Comparison of ENCODE assay signal across 21 cellular contexts in the genomic region with DNA sequence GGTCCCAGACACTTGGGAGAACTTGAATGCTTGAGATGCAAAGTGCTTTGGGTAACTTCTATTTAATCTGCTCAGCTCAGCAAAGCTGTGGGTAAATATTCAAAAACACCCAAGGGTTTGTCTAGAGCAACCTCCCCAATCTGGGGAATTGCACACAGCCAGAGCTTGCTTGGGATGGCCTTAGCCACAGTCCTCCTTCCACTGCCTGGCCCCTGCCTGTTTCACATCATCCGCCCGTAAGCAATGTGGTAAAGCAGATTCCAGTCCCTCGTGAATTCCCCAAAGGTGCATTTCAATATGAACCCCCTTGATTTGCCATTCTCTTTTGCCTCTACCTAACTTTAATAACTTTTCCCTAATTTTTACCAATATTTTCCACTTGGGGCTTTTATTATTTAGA.
DNase-seq lines count a peak whose midpoint lies in the region; ATAC-seq and TF ChIP-seq lines count a peak whose summit lies in the region.
"Had no signal": no experiment of that assay in that cellular context is flagged by ENCODE, and none has a peak within 500 bp of the region (broad histone marks: within the 10 kb centered on the region; RNA-seq: fewer than 3 reads in every experiment).

No MANE protein-coding gene starts in this region.

- WGBS in HUES64 = 57% methylated on average over 3 of the region's 3 CpGs
- 97% methylated on average over 3 of the region's 3 CpGs for WGBS in esophagus muscularis mucosa

- ATAC-seq in GM18520 (IDR thresholded peaks at IDR 0.05; ENCODE audit: unreplicated experiment) = no peak
- no peak for ATAC-seq in GM21526 (IDR thresholded peaks at IDR 0.05; ENCODE audit: low FRiP score, unreplicated experiment)
- ATAC-seq: CD8-positive, alpha-beta T cell; GM12878 had no signal

- no peak for TF ChIP-seq POLR2A in esophagus muscularis mucosa (IDR thresholded peaks at IDR 0.05; ENCODE audit: low read depth)

- H3K4me3 Mint-ChIP-seq in neural progenitor cell = no peak overlapping the region
- H3K4me3 Mint-ChIP-seq: B cell; CD4-positive, CD25-positive, alpha-beta regulatory T cell; CD8-positive, alpha-beta T cell had no signal

- H3K4me3 ChIP-seq in HUES64 (ENCODE audit: low read length) = no peak overlapping the region
- H3K4me3 ChIP-seq in esophagus muscularis mucosa = no peak overlapping the region
- no peak overlapping the region for H3K4me3 ChIP-seq in neural progenitor cell
- H3K4me3 ChIP-seq: BLaER1, GM12878 had no signal

- H3K27ac Mint-ChIP-seq in neural progenitor cell = peak overlapping the region; percentile 3
- H3K27ac Mint-ChIP-seq: B cell; CD4-positive, CD25-positive, alpha-beta regulatory T cell; CD8-positive, alpha-beta T cell had no signal

- H3K4me1 ChIP-seq in ES-I3 (ENCODE audit: insufficient read depth, low read length) (peaks cover 30% of the 10 kb centered on the region), HUES64 (ENCODE audit: insufficient read depth, low read length) (peaks cover 22% of the 10 kb centered on the region), esophagus muscularis mucosa (no peaks in the 10 kb centered on the region), neural progenitor cell (peaks cover 13% of the 10 kb centered on the region)
- H3K4me1 ChIP-seq: BLaER1, Caco-2 had no signal

- H3K27me3 Mint-ChIP-seq in neural progenitor cell (ENCODE audit: insufficient read depth, low read depth) = peaks cover 4% of the 10 kb centered on the region
- H3K27me3 Mint-ChIP-seq: CD4-positive, CD25-positive, alpha-beta regulatory T cell had no signal

- no peaks in the 10 kb centered on the region for H4K20me1 ChIP-seq in neural progenitor cell (ENCODE audit: low read depth)
- H4K20me1 ChIP-seq: BLaER1 had no signal

- peaks cover 13% of the 10 kb centered on the region for H3F3A ChIP-seq in neural progenitor cell (ENCODE audit: low read depth)

- no peaks in the 10 kb centered on the region for H3K36me3 ChIP-seq in ES-I3 (ENCODE audit: insufficient read depth, low read length)
- H3K36me3 ChIP-seq in HUES64 (ENCODE audit: insufficient read depth, low read length) = no peaks in the 10 kb centered on the region
- no peaks in the 10 kb centered on the region for H3K36me3 ChIP-seq in esophagus muscularis mucosa
- H3K36me3 ChIP-seq in neural progenitor cell = no peaks in the 10 kb centered on the region
- H3K36me3 ChIP-seq: BLaER1 had no signal

- peaks cover 3% of the 10 kb centered on the region for H3K9me3 Mint-ChIP-seq in neural progenitor cell
- H3K9me3 Mint-ChIP-seq: CD8-positive, alpha-beta T cell had no signal

- TF ChIP-seq EP300 in esophagus muscularis mucosa (IDR thresholded peaks at IDR 0.05) = no peak

- H3K27me3 ChIP-seq in HUES64 (ENCODE audit: insufficient read depth, low read length) (no peaks in the 10 kb centered on the region), esophagus muscularis mucosa (no peaks in the 10 kb centered on the region), neural progenitor cell (no peaks in the 10 kb centered on the region)
- H3K27me3 ChIP-seq: BLaER1 had no signal

- H3K79me2 ChIP-seq in neural progenitor cell (ENCODE audit: low read depth) = no peaks in the 10 kb centered on the region

- H3K27ac ChIP-seq in HUES64 (ENCODE audit: low read depth, low read length) (peak overlapping the region; percentile 61; the same call in 1 of the 2 replicates), esophagus muscularis mucosa (replicated peaks in 1 of 4) (no peak overlapping the region), neural progenitor cell (peak overlapping the region; percentile 17)
- H3K27ac ChIP-seq: 22Rv1, BLaER1, C4-2B had no signal

- no peaks in the 10 kb centered on the region for H3K36me3 Mint-ChIP-seq in neural progenitor cell
- H3K36me3 Mint-ChIP-seq: CD8-positive, alpha-beta T cell had no signal

- peak; percentile 3 for DNase-seq in esophagus muscularis mucosa (ENCODE audit: extremely low spot score)
- no peak for DNase-seq in neural progenitor cell (ENCODE audit: low spot score)
- no peak for DNase-seq in kidney tubule cell (ENCODE audit: low spot score)
- DNase-seq in nucleus accumbens (lab: John Stamatoyannopoulos, UW) = no peak
- DNase-seq: Caco-2; CD4-positive, CD25-positive, alpha-beta regulatory T cell; CD8-positive, alpha-beta T cell; DMS153; DND-41; GDM1; H7; HCEC 1CT had no signal

- H3K9ac ChIP-seq in ES-I3 (ENCODE audit: low read depth, low read length) = peak overlapping the region; percentile 11; the same call in 1 of the 2 replicates
- H3K9ac ChIP-seq in HUES64 (ENCODE audit: low read depth, low read length) = no peak overlapping the region
- no peak overlapping the region for H3K9ac ChIP-seq in neural progenitor cell
- H3K9ac ChIP-seq: BLaER1 had no signal

- H3K4me2 ChIP-seq in neural progenitor cell = peak overlapping the region; percentile 24
- H3K4me2 ChIP-seq: BLaER1 had no signal

- TF ChIP-seq CTCF in esophagus muscularis mucosa (IDR thresholded peaks at IDR 0.05) (no peak), neural progenitor cell (IDR thresholded peaks at IDR 0.05) (no peak)

- H3K4me1 Mint-ChIP-seq in neural progenitor cell = peaks cover 20% of the 10 kb centered on the region
- H3K4me1 Mint-ChIP-seq: B cell had no signal

- H3K9me3 ChIP-seq in ES-I3 (ENCODE audit: control insufficient read depth, insufficient read depth, low read length) (no peaks in the 10 kb centered on the region), HUES64 (ENCODE audit: insufficient read depth, low read depth, low read length) (no peaks in the 10 kb centered on the region), esophagus muscularis mucosa (no peaks in the 10 kb centered on the region), neural progenitor cell (ENCODE audit: low read depth) (no peaks in the 10 kb centered on the region)
- H3K9me3 ChIP-seq: BLaER1, Caco-2 had no signal

- intact Hi-C loops in esophagus muscularis mucosa (cut with DNase I) = no loop called here

- H2AFZ ChIP-seq in neural progenitor cell (replicated peaks) = no peak overlapping the region

Comparison
In these comparisons a context has a peak if more than half of its experiments do, and no peak if none do; other contexts are left out.
1. H3K27ac ChIP-seq: peak in HUES64 (single experiment) and neural progenitor cell (single experiment); none in esophagus muscularis mucosa (0 of 4).